Comparison of ENCODE assay signal across 20 cellular contexts in the genomic region with DNA sequence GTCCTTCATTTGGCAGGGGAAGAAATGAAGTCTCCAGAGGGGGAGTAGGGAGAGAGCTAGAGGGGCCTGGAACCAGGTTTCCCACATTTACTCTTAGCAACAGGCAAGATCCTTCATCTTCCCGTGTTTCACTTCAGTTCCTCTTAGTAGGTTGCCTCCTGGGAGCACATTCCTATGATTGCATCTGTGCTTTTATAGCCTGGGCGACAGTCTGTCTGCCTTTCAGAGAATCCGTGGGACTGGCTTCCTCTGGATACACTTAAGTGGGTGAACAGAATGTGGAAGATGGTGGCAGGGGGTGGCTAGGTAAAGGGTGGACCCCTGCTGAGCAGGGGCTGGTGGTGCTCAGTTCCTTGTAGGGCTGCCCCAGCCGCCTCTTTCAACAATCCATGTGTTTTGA. TPM values are rescaled to one million over a fixed set of nuclear protein-coding genes. Genes with fewer than 3 reads are reported as not detected.
DNase-seq lines count a peak whose midpoint lies in the region; ATAC-seq and TF ChIP-seq lines count a peak whose summit lies in the region.
"Had no signal": no experiment of that assay in that cellular context is flagged by ENCODE, and none has a peak within 500 bp of the region (broad histone marks: within the 10 kb centered on the region; RNA-seq: fewer than 3 reads in every experiment).

No MANE protein-coding gene starts in this region.

- no peak for TF ChIP-seq CTCF in spleen (IDR thresholded peaks at IDR 0.05 in 8 of 11, conservative IDR thresholded peaks at IDR 0.05 in 3 of 11)

- no peaks in the 10 kb centered on the region for H3K9me3 Mint-ChIP-seq in T-helper 2 cell treated with Interferon-gamma antibody and Interleukin-4, amounts not matched to agents 5 μg/mL and 100 μg/mL, for 36 hours
- H3K9me3 Mint-ChIP-seq: CD8-positive, alpha-beta T cell; H9 had no signal

- H3K4me1 ChIP-seq in BLaER1 (peaks cover 58% of the 10 kb centered on the region), spleen (peaks cover 0 to 67% (median 24%) of the 10 kb centered on the region in 6 donors)

- H3K27me3 Mint-ChIP-seq in T-helper 17 cell: no peaks in the 10 kb centered on the region
- no peaks in the 10 kb centered on the region for H3K27me3 Mint-ChIP-seq in T-helper 2 cell treated with Interferon-gamma antibody and Interleukin-4, amounts not matched to agents 5 μg/mL and 100 μg/mL, for 36 hours (ENCODE audit: low read depth)

- H3K27me3 ChIP-seq in BLaER1: no peaks in the 10 kb centered on the region
- no peaks in the 10 kb centered on the region for H3K27me3 ChIP-seq in spleen (replicated peaks in 1 of 7)
- H3K27me3 ChIP-seq: BLaER1 treated with 17β-estradiol and CSF1 and Interleukin-3, amounts not matched to agents 10 nM and 100 nM had no signal

- no peak overlapping the region for H3K9ac ChIP-seq in BLaER1
- H3K9ac ChIP-seq: BLaER1 treated with 17β-estradiol and CSF1 and Interleukin-3, amounts not matched to agents 10 nM and 100 nM had no signal

- no peak for ATAC-seq in T-helper 17 cell
- no peak for ATAC-seq in HG03159 (IDR thresholded peaks at IDR 0.05; ENCODE audit: unreplicated experiment)
- ATAC-seq: A549; CD8-positive, alpha-beta T cell; PC-3 had no signal

- H3K9me3 ChIP-seq in BLaER1: no peaks in the 10 kb centered on the region
- no peaks in the 10 kb centered on the region for H3K9me3 ChIP-seq in T-helper 17 cell (ENCODE audit: control insufficient read depth, low read length, poor library complexity, severe bottlenecking)
- H3K9me3 ChIP-seq in spleen: no peaks in the 10 kb centered on the region
- H3K9me3 ChIP-seq: A549; BLaER1 treated with 17β-estradiol and CSF1 and Interleukin-3, amounts not matched to agents 10 nM and 100 nM had no signal

- no peak overlapping the region for H3K4me3 ChIP-seq in BLaER1
- H3K4me3 ChIP-seq in spleen: no peak overlapping the region
- H3K4me3 ChIP-seq: A549; BLaER1 treated with 17β-estradiol and CSF1 and Interleukin-3, amounts not matched to agents 10 nM and 100 nM had no signal

- peak overlapping the region; percentile 37 for H3K27ac Mint-ChIP-seq in T-helper 17 cell
- no peak overlapping the region for H3K27ac Mint-ChIP-seq in T-helper 2 cell treated with Interferon-gamma antibody and Interleukin-4, amounts not matched to agents 5 μg/mL and 100 μg/mL, for 36 hours
- H3K27ac Mint-ChIP-seq: CD8-positive, alpha-beta T cell; H9 had no signal

- peak overlapping the region; percentile 30 for H3K4me2 ChIP-seq in BLaER1
- H3K4me2 ChIP-seq: A549 had no signal

- 82 to 90% (median 88%) methylated on average over 4 of the region's 4 CpGs for WGBS in spleen, 5 donors

- intact Hi-C loops in spleen (cut with DNase I; ENCODE audit: low total_unique reads): no loop called here

- no peak for TF ChIP-seq POLR2A in spleen (IDR thresholded peaks at IDR 0.05)

- H3K4me3 Mint-ChIP-seq in T-helper 17 cell: no peak overlapping the region
- H3K4me3 Mint-ChIP-seq in T-helper 2 cell treated with Interferon-gamma antibody and Interleukin-4, amounts not matched to agents 5 μg/mL and 100 μg/mL, for 36 hours: no peak overlapping the region
- H3K4me3 Mint-ChIP-seq: CD8-positive, alpha-beta T cell; H9 had no signal

- peaks cover 26% of the 10 kb centered on the region for H3K4me1 Mint-ChIP-seq in T-helper 17 cell
- peaks cover 1% of the 10 kb centered on the region for H3K4me1 Mint-ChIP-seq in T-helper 2 cell treated with Interferon-gamma antibody and Interleukin-4, amounts not matched to agents 5 μg/mL and 100 μg/mL, for 36 hours (ENCODE audit: low read depth)

- no peak for DNase-seq in T-helper 17 cell
- DNase-seq in kidney glomerular epithelial cell (lab: John Stamatoyannopoulos, UW): peak; percentile 66
- DNase-seq in spleen: peak; percentile 28
- no peak for DNase-seq in T-helper 2 cell treated with Interferon-gamma antibody and Interleukin-4, amounts not matched to agents 5 μg/mL and 100 μg/mL, for 36 hours (ENCODE audit: low spot score)
- DNase-seq in GM19238 (ENCODE audit: insufficient read length, low spot score): no peak
- DNase-seq: Calu3; CD8-positive, alpha-beta T cell; H9; NCI-H1417; NCI-H1930; NCI-H226; NCI-H524; PC-3; RPMI8226; SHP77 treated with DMSO at 0.1 percent for 48 hours had no signal

- H3K27ac ChIP-seq in BLaER1 (no peak overlapping the region), spleen (no peak overlapping the region)
- H3K27ac ChIP-seq: HL-60 had no signal

- H3K36me3 Mint-ChIP-seq in T-helper 17 cell (ENCODE audit: low read depth): peaks cover 2% of the 10 kb centered on the region
- no peaks in the 10 kb centered on the region for H3K36me3 Mint-ChIP-seq in T-helper 2 cell treated with Interferon-gamma antibody and Interleukin-4, amounts not matched to agents 5 μg/mL and 100 μg/mL, for 36 hours (ENCODE audit: low read depth)

- peaks cover 100% of the 10 kb centered on the region for H4K20me1 ChIP-seq in BLaER1

- peaks cover 62% of the 10 kb centered on the region for H3K36me3 ChIP-seq in BLaER1
- H3K36me3 ChIP-seq in spleen: peaks cover 0 to 37% (median 0%) of the 10 kb centered on the region in 6 donors

RNA-seq across cellular contexts. Expression of gene STK35, which starts 33.4 kb away (rescaled TPM):
- total RNA-seq in T-helper 17 cell (10 to 100 TPM; 16.4 to 17.8 TPM), spleen (10 to 100 TPM; 12.1 to 25.4 (median 16.7) TPM)
- polyA plus RNA-seq in spleen: 1 to 10 TPM; 1.8 to 4.7 (median 2.2) TPM

Comparison
In these comparisons a context has a peak if more than half of its experiments do, and no peak if none do; other contexts are left out.
1. DNase-seq: peak in kidney glomerular epithelial cell (single experiment) and spleen (single experiment); none in T-helper 17 cell (0 of 3), T-helper 2 cell treated with Interferon-gamma antibody and Interleukin-4, amounts not matched to agents 5 μg/mL and 100 μg/mL, for 36 hours (single experiment) and GM19238 (single experiment).